8 cellular contexts compared by ENCODE assay signal in the genomic region with DNA sequence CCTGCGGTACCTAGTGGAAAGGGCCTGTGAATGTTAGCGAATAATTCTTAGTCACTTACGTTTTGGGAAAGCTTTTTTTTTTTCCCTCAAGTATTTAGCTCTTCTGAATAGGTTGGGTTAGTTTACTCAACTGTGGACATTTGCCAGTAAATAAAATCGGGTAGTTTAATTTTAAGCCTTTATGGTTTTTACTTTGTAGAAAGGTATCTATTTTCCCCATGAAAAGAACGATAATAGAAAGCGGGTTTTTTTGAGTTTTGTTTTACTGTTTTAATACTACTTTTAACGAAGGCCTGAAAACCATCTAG. TPM values are rescaled to one million over a fixed set of nuclear protein-coding genes. Genes with fewer than 3 reads are reported as not detected.
DNase-seq lines count a peak whose midpoint lies in the region; ATAC-seq, FAIRE-seq and TF ChIP-seq lines count a peak whose summit lies in the region.

No MANE protein-coding gene starts in this region.

- H3K9ac ChIP-seq in BLaER1 (peak overlapping the region; percentile 99), NT2/D1 (ENCODE audit: insufficient read length, low read depth) (peak overlapping the region; percentile 72), H1 (replicated peaks in 1 of 4; ENCODE audit: extremely low read depth in 1 of 4, low read depth in 3 of 4, low read length in 3 of 4) (peak overlapping the region in 2 of 4 experiments; percentile 23 to 34; a peak in 2 of 7 replicates), neural progenitor cell (peak overlapping the region; percentile 34)

- no peak overlapping the region for H4K8ac ChIP-seq in H1 (ENCODE audit: extremely low read depth, insufficient read depth, low read length)

- H3K4me1 Mint-ChIP-seq in neural progenitor cell, result peaks cover 36% of the 10 kb centered on the region

- no peak overlapping the region for H2BK15ac ChIP-seq in H1 (ENCODE audit: low read length)

- peaks cover 18% of the 10 kb centered on the region for H3K36me3 Mint-ChIP-seq in neural progenitor cell

- H4K5ac ChIP-seq in H1 (ENCODE audit: insufficient read length, low read depth, low read length), result no peak overlapping the region

- H3K4me3 ChIP-seq in BLaER1 (peak overlapping the region; percentile 97), NT2/D1 (ENCODE audit: insufficient read length, low read depth) (peak overlapping the region; percentile 63), H1 (ENCODE audit: extremely low read depth in 1 of 4, insufficient read depth in 2 of 4, low read depth in 3 of 4, low read length in 4 of 4) (peak overlapping the region; percentile 79 to 100 (median 88)), neural progenitor cell (peak overlapping the region; percentile 65)

- no peak overlapping the region for H3K56ac ChIP-seq in H1 (replicated peaks; ENCODE audit: insufficient read length, low read depth, low read length)

- no peak overlapping the region for H2AK5ac ChIP-seq in H1 (ENCODE audit: low read depth, low read length)

- FAIRE-seq in H1 (lab: Jason Lieb, UNC), result no peak

- H3K36me3 ChIP-seq in BLaER1 (peaks cover 21% of the 10 kb centered on the region; the same call in 1 of the 2 replicates), NT2/D1 (ENCODE audit: insufficient read depth, insufficient read length, low read length) (peaks cover 24% of the 10 kb centered on the region), H1 (ENCODE audit: control insufficient read depth in 2 of 4, insufficient read depth in 4 of 4, low read length in 3 of 4) (peaks cover 0 to 5% (median 0%) of the 10 kb centered on the region in 4 experiments; a peak in 2 of 8 replicates), neural progenitor cell (no peaks in the 10 kb centered on the region)

- ATAC-seq in HG03108 (IDR thresholded peaks at IDR 0.05; ENCODE audit: unreplicated experiment) (no peak), GM21447 (IDR thresholded peaks at IDR 0.05; ENCODE audit: unreplicated experiment) (no peak)

- no peak for TF ChIP-seq RAD21 in H1 (IDR thresholded peaks at IDR 0.05 in 1 of 2, conservative IDR thresholded peaks at IDR 0.05 in 1 of 2; ENCODE audit: low read depth in 2 of 2, low read length in 2 of 2)

- H3F3A ChIP-seq in neural progenitor cell (ENCODE audit: low read depth), result peaks cover 44% of the 10 kb centered on the region

- no peak overlapping the region for H2BK12ac ChIP-seq in H1 (ENCODE audit: low read depth, low read length)

- no peak overlapping the region for H3K4ac ChIP-seq in H1 (replicated peaks; ENCODE audit: insufficient read length, low read depth, low read length)

- no peak for TF ChIP-seq POLR2A in H1 (IDR thresholded peaks at IDR 0.05; ENCODE audit: control extremely low read depth in 1 of 2, low read depth in 2 of 2, low read length in 2 of 2)

- no peak overlapping the region; the same call in 1 of the 2 replicates for H2BK5ac ChIP-seq in H1 (ENCODE audit: low read depth, low read length)

- H3K79me1 ChIP-seq in H1 (ENCODE audit: low read depth, low read length), result peaks cover 3% of the 10 kb centered on the region; the same call in 1 of the 2 replicates

- peaks cover 87% of the 10 kb centered on the region for H4K20me1 ChIP-seq in BLaER1
- peaks cover 22 to 36% of the 10 kb centered on the region in 2 experiments for H4K20me1 ChIP-seq in H1 (replicated peaks in 1 of 2; ENCODE audit: control insufficient read depth in 1 of 2, insufficient read depth in 2 of 2, low read length in 2 of 2)
- peaks cover 78% of the 10 kb centered on the region for H4K20me1 ChIP-seq in neural progenitor cell (ENCODE audit: low read depth)

- no peak overlapping the region for H2AFZ ChIP-seq in H1 (ENCODE audit: low read length)
- H2AFZ ChIP-seq in neural progenitor cell (replicated peaks), result no peak overlapping the region

- no peak overlapping the region for H3K14ac ChIP-seq in H1 (ENCODE audit: insufficient read length)

- no peaks in the 10 kb centered on the region for H3K9me3 ChIP-seq in BLaER1
- H3K9me3 ChIP-seq in NT2/D1 (ENCODE audit: insufficient read depth, low read length), result no peaks in the 10 kb centered on the region
- no peaks in the 10 kb centered on the region for H3K9me3 ChIP-seq in H1 (ENCODE audit: insufficient read depth in 2 of 2, low read depth in 1 of 2, low read length in 1 of 2)
- H3K9me3 ChIP-seq in neural progenitor cell (ENCODE audit: low read depth), result no peaks in the 10 kb centered on the region

- WGBS in H1 (ENCODE audit: extremely low coverage in 1 of 2, insufficient coverage in 1 of 2, insufficient read length in 1 of 2, insufficient replicate concordance in 2 of 2, low coverage in 1 of 2, low lambda C conversion rate in 2 of 2, missing lambda C conversion rate in 1 of 2), 2 experiments, result 9% methylated on average over 7 of the region's 7 CpGs; no CpG with 5 or more reads in 1 of the 2 experiments

- TF ChIP-seq CTCF in H1 (IDR thresholded peaks at IDR 0.05; ENCODE audit: control extremely low read depth in 1 of 3, insufficient read depth in 1 of 3, low read depth in 1 of 3, low read length in 3 of 3) (no peak), neural progenitor cell (IDR thresholded peaks at IDR 0.05) (no peak)

- peaks cover 60% of the 10 kb centered on the region for H3K4me1 ChIP-seq in BLaER1
- no peaks in the 10 kb centered on the region for H3K4me1 ChIP-seq in NT2/D1 (ENCODE audit: insufficient read depth, insufficient read length)
- H3K4me1 ChIP-seq in H1 (replicated peaks in 1 of 4; ENCODE audit: control insufficient read depth in 3 of 4, insufficient read depth in 4 of 4, low read length in 3 of 4), result peaks cover 2 to 14% (median 5%) of the 10 kb centered on the region in 4 experiments; a peak in 3 of 7 replicates
- H3K4me1 ChIP-seq in neural progenitor cell, result peaks cover 15% of the 10 kb centered on the region

- no peak overlapping the region for H3K18ac ChIP-seq in H1 (ENCODE audit: extremely low read depth, low read length)

- DNase-seq in NT2/D1 (ENCODE audit: low read depth, low spot score) (no peak), H1 (ENCODE audit: low read depth in 1 of 2, low spot score in 2 of 2) (no peak), neural progenitor cell (ENCODE audit: low spot score) (no peak)
- DNase-seq in activated CD4-positive, CD25-positive, alpha-beta regulatory T cell treated with anti-CD3 and anti-CD28 coated beads, Interleukin-2, amount 50 U/mL, for 72 hours, result no peak
- no peak for DNase-seq in stimulated activated naive CD4-positive, alpha-beta T cell treated with Interleukin-2 at 50 U/mL for 16 hours (lab: John Stamatoyannopoulos, UW)

- H3K4me2 ChIP-seq in BLaER1, result peak overlapping the region; percentile 89
- peak overlapping the region; percentile 67 to 71 for H3K4me2 ChIP-seq in H1 (ENCODE audit: insufficient read depth in 1 of 2, low read depth in 2 of 2, low read length in 2 of 2)
- H3K4me2 ChIP-seq in neural progenitor cell, result peak overlapping the region; percentile 91

- no peak overlapping the region for H2BK20ac ChIP-seq in H1 (ENCODE audit: low read length)

- H3K27ac Mint-ChIP-seq in neural progenitor cell, result peak overlapping the region; percentile 39

- peaks cover 6% of the 10 kb centered on the region for H3K27me3 Mint-ChIP-seq in neural progenitor cell (ENCODE audit: insufficient read depth, low read depth)

- no peak overlapping the region for H3K23ac ChIP-seq in H1 (ENCODE audit: insufficient read length)

- H4K91ac ChIP-seq in H1 (replicated peaks; ENCODE audit: insufficient read length, low read length), result no peak overlapping the region

- H3K79me2 ChIP-seq in H1 (ENCODE audit: control insufficient read depth in 1 of 2, insufficient read depth in 2 of 2, low read length in 2 of 2), result peaks cover 62 to 83% of the 10 kb centered on the region in 2 experiments
- H3K79me2 ChIP-seq in neural progenitor cell (ENCODE audit: low read depth), result peaks cover 90% of the 10 kb centered on the region

- TF ChIP-seq EP300 in H1 (IDR thresholded peaks at IDR 0.05; ENCODE audit: borderline replicate concordance in 1 of 2, low read depth in 2 of 2, low read length in 2 of 2), result no peak

- peak overlapping the region; percentile 89 for H3K4me3 Mint-ChIP-seq in neural progenitor cell

- H3K23me2 ChIP-seq in H1 (ENCODE audit: low read depth, low read length), result no peaks in the 10 kb centered on the region; the same call in 1 of the 2 replicates

- H2BK120ac ChIP-seq in H1 (replicated peaks; ENCODE audit: low read depth, low read length), result no peak overlapping the region

- CTCF ChIA-PET in H1 (lab: Charles Lee; ENCODE audit: partially characterized antibody), result interaction anchor here (0.6 to 1.6 kb wide), 15 partner anchors 8 to 119 kb away, joined by 3 to 5 read pairs (median 3); partner anchors contain the start of gene DEGS2

- H3K9me3 Mint-ChIP-seq in neural progenitor cell, result no peaks in the 10 kb centered on the region

- peak overlapping the region; percentile 99 for H3K27ac ChIP-seq in BLaER1
- H3K27ac ChIP-seq in H1 (ENCODE audit: low read depth, low read length), result no peak overlapping the region
- peak overlapping the region; percentile 30 for H3K27ac ChIP-seq in neural progenitor cell

- POLR2A ChIA-PET in H1 (lab: Charles Lee; ENCODE audit: partially characterized antibody), result interaction anchor here (1.4 to 3.1 kb wide), 3 partner anchors 9 to 57 kb away, joined by 3 to 11 read pairs (median 3); no protein-coding TSS in a partner anchor

- H3K27me3 ChIP-seq in BLaER1, result no peaks in the 10 kb centered on the region
- H3K27me3 ChIP-seq in NT2/D1 (ENCODE audit: insufficient read depth, insufficient read length), result no peaks in the 10 kb centered on the region
- H3K27me3 ChIP-seq in H1 (replicated peaks in 1 of 4; ENCODE audit: control insufficient read depth in 3 of 4, extremely low read depth in 1 of 4, insufficient read depth in 3 of 4, low read length in 3 of 4), result no peaks in the 10 kb centered on the region
- no peaks in the 10 kb centered on the region for H3K27me3 ChIP-seq in neural progenitor cell

TF ChIP-seq in H1, 55 proteins besides CTCF, POLR2A, EP300 and RAD21 (continues in another document):
- TF ChIP-seq BACH1 (IDR thresholded peaks at IDR 0.05; ENCODE audit: low read length) (no peak), SUZ12 (IDR thresholded peaks at IDR 0.05; ENCODE audit: low read length) (no peak), SAP30 (IDR thresholded peaks at IDR 0.05; ENCODE audit: insufficient read depth, insufficient replicate concordance, low read length) (peak; percentile 61)

RNA-seq across cellular contexts. Expression of gene YY1, which starts 1.7 kb away (rescaled TPM):
- total RNA-seq in H1 (2021; fragmentation: NEBNext Ultra II Directional; extraction: Animal tissue kit (Norgen Biotek cat#: 25700)), result 106 and 119 TPM in 2 replicates
- 26.4 and 27.0 TPM in 2 replicates for polyA plus RNA-seq in H1 (2011; rRNA removed)
- 40.1 TPM for polyA plus RNA-seq in H1 (2011; cell fraction: cytosol; rRNA removed)
- 32.3 TPM for polyA plus RNA-seq in H1 (2011; cell fraction: nucleus; rRNA removed)
- polyA plus RNA-seq in H1 (2012, experiment 1 of 2), result 46.8 to 85.4 TPM (median 55.0 TPM) in 4 replicates
- 12.3 TPM for polyA plus RNA-seq in H1 (2012, experiment 2 of 2)
- polyA plus RNA-seq in H1 (2013, experiment 1 of 2), result 140 TPM
- polyA plus RNA-seq in H1 (2013, experiment 2 of 2), result 143 TPM
- polyA minus RNA-seq in H1 (2011; rRNA and poly(A)+ RNA removed), result 36.6 and 40.1 TPM in 2 replicates
- 36.2 TPM for polyA minus RNA-seq in H1 (2011; cell fraction: cytosol; rRNA and poly(A)+ RNA removed)
- polyA minus RNA-seq in H1 (2011; cell fraction: nucleus; rRNA and poly(A)+ RNA removed), result 40.7 TPM
- total RNA-seq in neural progenitor cell (ENCODE audit: low replicate concordance), result 54.8 and 58.9 TPM in 2 replicates
